Comparison of ENCODE assay signal across 1 cellular context in genomic region chr3:160018959-160019358, GRCh38.
TF ChIP-seq lines count a peak whose summit lies in the region.

No MANE protein-coding gene starts in this region.

TF ChIP-seq in IMR-90, 13 proteins besides CTCF, POLR2A, EP300 and RAD21 (continued from another document):
- TF ChIP-seq USF2 (IDR thresholded peaks at IDR 0.05; ENCODE audit: low read depth, low read length) (no peak), CEBPB (IDR thresholded peaks at IDR 0.05; ENCODE audit: low read depth, low read length) (no peak), MXI1 (IDR thresholded peaks at IDR 0.05; ENCODE audit: borderline replicate concordance, low read depth, low read length) (no peak), RFX5 (IDR thresholded peaks at IDR 0.05; ENCODE audit: low read depth, low read length) (no peak), RCOR1 (IDR thresholded peaks at IDR 0.05; ENCODE audit: insufficient replicate concordance, low read length) (no peak), BHLHE40 (IDR thresholded peaks at IDR 0.05; ENCODE audit: low read depth, low read length) (no peak), ELK1 (IDR thresholded peaks at IDR 0.05; ENCODE audit: borderline replicate concordance, low read depth, low read length) (no peak), FOS (IDR thresholded peaks at IDR 0.05; ENCODE audit: low read depth, low read length) (no peak), MAZ (IDR thresholded peaks at IDR 0.05; ENCODE audit: borderline replicate concordance, low read depth, low read length) (no peak)
